Comparison of ENCODE assay signal across 9 cellular contexts in genomic region chr11:124747406-124748099, GRCh38. TPM values are rescaled to one million over a fixed set of nuclear protein-coding genes. Genes with fewer than 3 reads are reported as not detected.
DNase-seq lines count a peak whose midpoint lies in the region; ATAC-seq and TF ChIP-seq lines count a peak whose summit lies in the region.
"Had no signal": no experiment of that assay in that cellular context is flagged by ENCODE, and none has a peak within 500 bp of the region (broad histone marks: within the 10 kb centered on the region; RNA-seq: fewer than 3 reads in every experiment).

No MANE protein-coding gene starts in this region.

- in situ Hi-C loops in mammary epithelial cell (cut with MboI; ENCODE audit: low sequenced_read_pairs in 2 of 2) = no loop called here

- H3K27me3 Mint-ChIP-seq in MCF 10A (ENCODE audit: insufficient read depth, unreplicated experiment) = no peaks in the 10 kb centered on the region
- no peaks in the 10 kb centered on the region for H3K27me3 Mint-ChIP-seq in activated CD4-positive, alpha-beta memory T cell treated with anti-CD3 and anti-CD28 coated beads for 36 hours

- no peak for TF ChIP-seq POLR2A in thyroid gland (IDR thresholded peaks at IDR 0.05)

- H3K4me3 Mint-ChIP-seq in MCF 10A (ENCODE audit: unreplicated experiment) = peak overlapping the region; percentile 83
- peak overlapping the region; percentile 87 for H3K4me3 Mint-ChIP-seq in activated CD4-positive, alpha-beta memory T cell treated with anti-CD3 and anti-CD28 coated beads for 36 hours

- intact Hi-C loops in MCF 10A (cut with micrococcal nuclease) (loop anchor here (5.0 to 10.0 kb wide), 2 partner anchors 47 to 75 kb away; partner anchors contain the start of genes SIAE and SPA17), mammary epithelial cell (cut with micrococcal nuclease) (loop anchor here (5.0 kb wide), 1 partner anchor 90 kb away; no protein-coding TSS in a partner anchor), thyroid gland (cut with DNase I) (loop anchor here (10.0 kb wide), 1 partner anchor 47 kb away; no protein-coding TSS in a partner anchor)
- intact Hi-C loops in activated CD4-positive, alpha-beta memory T cell treated with anti-CD3 and anti-CD28 coated beads for 36 hours (cut with micrococcal nuclease) = loop anchor here (1.0 to 5.0 kb wide), 6 partner anchors 51 to 765 kb away; partner anchors contain the start of genes CCDC15, ROBO3 and TBRG1

- H2AFZ ChIP-seq in mammary epithelial cell (ENCODE audit: low read depth, low read length) = no peak overlapping the region

- 95% methylated on average over 12 of the region's 14 CpGs for WGBS in mammary epithelial cell (ENCODE audit: low coverage, missing lambda C conversion rate)
- 72 to 78% methylated on average over 13 to 14 of the region's 14 CpGs for WGBS in thyroid gland, 2 donors

- H4K20me1 ChIP-seq in mammary epithelial cell (ENCODE audit: insufficient read depth, low read length) = no peaks in the 10 kb centered on the region

- H3K9ac ChIP-seq in mammary epithelial cell (ENCODE audit: insufficient read depth, low read length) (no peak overlapping the region), iPS-18a (ENCODE audit: low read length) (no peak overlapping the region)

- H3K79me2 ChIP-seq in mammary epithelial cell (ENCODE audit: insufficient read depth, low read length) = no peaks in the 10 kb centered on the region

- H3K27me3 ChIP-seq in mammary epithelial cell (ENCODE audit: insufficient read depth, low read length) (peaks cover 10% of the 10 kb centered on the region), iPS-18a (ENCODE audit: control insufficient read depth, insufficient read depth, low read length) (peaks cover 100% of the 10 kb centered on the region), thyroid gland (no peaks in the 10 kb centered on the region)

- CTCF ChIA-PET in MCF 10A (lab: Yijun Ruan, JAX) (interaction anchor here (0.8 to 6.6 kb wide), 10 partner anchors 9 to 91 kb away, joined by 3 to 72 read pairs (median 6); partner anchors contain the start of genes ESAM, SIAE and SPA17), mammary epithelial cell (lab: Charles Lee; ENCODE audit: low non-redundant PET) (interaction anchor here (0.6 kb wide), 1 partner anchor 601 kb away, joined by 5 read pairs; no protein-coding TSS in a partner anchor)
- CTCF ChIA-PET in activated CD4-positive, alpha-beta memory T cell treated with anti-CD3 and anti-CD28 coated beads for 36 hours (lab: Charles Lee) = interaction anchor here (1.3 to 8.3 kb wide), 16 partner anchors 8 to 115 kb away, joined by 3 to 107 read pairs (median 6); partner anchors contain the start of genes ESAM, SIAE and SPA17

- dilution Hi-C loops in mammary epithelial cell (cut with HindIII; ENCODE audit: low sequenced_read_pairs) = no loop called here

- no peaks in the 10 kb centered on the region for H3K36me3 Mint-ChIP-seq in MCF 10A (ENCODE audit: insufficient read depth, unreplicated experiment)
- peaks cover 1% of the 10 kb centered on the region for H3K36me3 Mint-ChIP-seq in activated CD4-positive, alpha-beta memory T cell treated with anti-CD3 and anti-CD28 coated beads for 36 hours

- TF ChIP-seq CTCF in MCF 10A (IDR thresholded peaks at IDR 0.05; ENCODE audit: unreplicated experiment) (no peak), mammary epithelial cell (conservative IDR thresholded peaks at IDR 0.05 in 1 of 2, IDR thresholded peaks at IDR 0.05 in 1 of 2; ENCODE audit: extremely low read depth in 1 of 2, insufficient read depth in 1 of 2, low read depth in 1 of 2, low read length in 2 of 2) (no peak), thyroid gland (IDR thresholded peaks at IDR 0.05) (no peak)

- H3K4me1 Mint-ChIP-seq in MCF 10A (ENCODE audit: insufficient read depth, unreplicated experiment) = peaks cover 6% of the 10 kb centered on the region
- H3K4me1 Mint-ChIP-seq in activated CD4-positive, alpha-beta memory T cell treated with anti-CD3 and anti-CD28 coated beads for 36 hours (ENCODE audit: low read depth) = peaks cover 6% of the 10 kb centered on the region

- H3K4me2 ChIP-seq in mammary epithelial cell (ENCODE audit: insufficient read depth, low read depth, low read length) = no peak overlapping the region

- no peak overlapping the region for H3K27ac Mint-ChIP-seq in MCF 10A (ENCODE audit: low read depth, unreplicated experiment)
- H3K27ac Mint-ChIP-seq in activated CD4-positive, alpha-beta memory T cell treated with anti-CD3 and anti-CD28 coated beads for 36 hours = peak overlapping the region; percentile 2

- H3K27ac ChIP-seq in mammary epithelial cell (ENCODE audit: insufficient read depth, low read depth, low read length) (no peak overlapping the region), iPS-18a (ENCODE audit: low read length) (no peak overlapping the region), thyroid gland (peak overlapping the region; percentile 92 to 98 (median 97))

- POLR2A ChIA-PET in MCF 10A (lab: Yijun Ruan, JAX) = interaction anchor here (0.7 to 1.3 kb wide), 3 partner anchors 51 to 77 kb away, joined by 4 to 6 read pairs (median 4); partner anchors contain the start of genes SIAE and SPA17
- POLR2A ChIA-PET in activated CD4-positive, alpha-beta memory T cell treated with anti-CD3 and anti-CD28 coated beads for 36 hours (lab: Charles Lee) = interaction anchor here (1.5 kb wide), 1 partner anchor 11 kb away, joined by 4 read pairs; no protein-coding TSS in a partner anchor

- H3K9me3 ChIP-seq in mammary epithelial cell (replicated peaks; ENCODE audit: insufficient read depth, low read length) (no peaks in the 10 kb centered on the region), iPS-18a (ENCODE audit: control insufficient read depth, low read depth, low read length) (no peaks in the 10 kb centered on the region), thyroid gland (no peaks in the 10 kb centered on the region)

- H3K4me3 ChIP-seq in mammary epithelial cell (replicated peaks in 1 of 3; ENCODE audit: insufficient read depth in 1 of 3, low read depth in 2 of 3, low read length in 3 of 3) (no peak overlapping the region), iPS-18a (ENCODE audit: low read length) (peak overlapping the region; percentile 87), thyroid gland (replicated peaks in 1 of 3) (no peak overlapping the region)

- ATAC-seq in HG03565 (IDR thresholded peaks at IDR 0.05; ENCODE audit: unreplicated experiment) = no peak

- no peaks in the 10 kb centered on the region for H3K36me3 ChIP-seq in mammary epithelial cell (ENCODE audit: insufficient read depth, low read length)
- no peaks in the 10 kb centered on the region for H3K36me3 ChIP-seq in iPS-18a (ENCODE audit: control insufficient read depth, low read depth, low read length)
- H3K36me3 ChIP-seq in thyroid gland = no peaks in the 10 kb centered on the region

- BruUV-seq in MCF 10A (replicated peaks; lab: Mats Ljungman, UMichigan) (no TSS peak), mammary epithelial cell (replicated peaks; lab: Mats Ljungman, UMichigan) (no TSS peak)

- DNase-seq in MCF 10A (ENCODE audit: unreplicated experiment) (no peak), mammary epithelial cell (no peak), thyroid gland (peak in 1 of 2 donors; percentile 12), DMS79 (lab: John Stamatoyannopoulos, UW) (no peak)
- no peak for DNase-seq in activated CD4-positive, alpha-beta memory T cell treated with anti-CD3 and anti-CD28 coated beads for 36 hours
- DNase-seq in activated CD8-positive, alpha-beta memory T cell treated with anti-CD3 and anti-CD28 coated beads, Interleukin-2, amount 50 U/mL, for 4 hours = no peak

- H3K9me3 Mint-ChIP-seq in MCF 10A (ENCODE audit: unreplicated experiment) = no peaks in the 10 kb centered on the region
- H3K9me3 Mint-ChIP-seq in activated CD4-positive, alpha-beta memory T cell treated with anti-CD3 and anti-CD28 coated beads for 36 hours = no peaks in the 10 kb centered on the region

- peaks cover 8% of the 10 kb centered on the region for H3K4me1 ChIP-seq in mammary epithelial cell (ENCODE audit: insufficient read depth, low read length)
- H3K4me1 ChIP-seq in iPS-18a (ENCODE audit: control insufficient read depth, low read depth, low read length) = peaks cover 13% of the 10 kb centered on the region
- peaks cover 25 to 65% of the 10 kb centered on the region in 2 donors for H3K4me1 ChIP-seq in thyroid gland

RNA-seq across cellular contexts. Expression of gene VSIG2, which starts 4.5 kb away (rescaled TPM):
- total RNA-seq in MCF 10A (2022) (not detected in 2 replicates), mammary epithelial cell (not detected), thyroid gland (10 to 100 TPM; 23.7 to 54.5 (median 28.8) TPM)
- not detected for polyA plus RNA-seq in mammary epithelial cell
- polyA minus RNA-seq in mammary epithelial cell = not detected
- total RNA-seq in activated CD4-positive, alpha-beta memory T cell treated with anti-CD3 and anti-CD28 coated beads for 36 hours = under 1 TPM; 0.31 to 0.34 TPM
- polyA plus RNA-seq: neural cell had no signal

RNA-seq across cellular contexts. Expression of gene NRGN, which starts 7.8 kb away (rescaled TPM):
- total RNA-seq in MCF 10A (2022) (1.4 TPM in 1 of 2 replicates, not detected in the other), mammary epithelial cell (1 to 10 TPM in 1 of 2 donors, not detected in 1; 3.8 TPM), thyroid gland (1 to 10 TPM in 3 of 4 donors, under 1 TPM in 1; 0.40 to 3.6 (median 2.7) TPM)
- polyA plus RNA-seq in mammary epithelial cell = 7.4 TPM
- polyA minus RNA-seq in mammary epithelial cell = 5.4 TPM
- total RNA-seq in activated CD4-positive, alpha-beta memory T cell treated with anti-CD3 and anti-CD28 coated beads for 36 hours = 10 to 100 TPM; 15.3 to 17.0 TPM

RNA-seq across cellular contexts. Expression of gene ESAM, which starts 14.5 kb away (rescaled TPM):
- total RNA-seq in MCF 10A (2022) (0.19 and 0.93 TPM in 2 replicates), mammary epithelial cell (under 1 TPM in 1 of 2 donors, not detected in 1; 0.17 TPM), thyroid gland (100 to 1,000 TPM; 188 to 294 (median 243) TPM)
- not detected for polyA plus RNA-seq in mammary epithelial cell
- not detected for polyA minus RNA-seq in mammary epithelial cell
- total RNA-seq in activated CD4-positive, alpha-beta memory T cell treated with anti-CD3 and anti-CD28 coated beads for 36 hours = under 1 TPM; 0.64 to 0.75 TPM

RNA-seq across cellular contexts. Expression of gene MSANTD2, which starts 52.7 kb away (rescaled TPM):
- total RNA-seq in MCF 10A (2022) (14.2 and 15.3 TPM in 2 replicates), mammary epithelial cell (1 to 10 TPM; 8.7 to 9.7 TPM), thyroid gland (10 to 100 TPM; 29.1 to 56.1 (median 37.0) TPM)
- polyA plus RNA-seq in mammary epithelial cell = 1.9 TPM
- 4.3 TPM for polyA minus RNA-seq in mammary epithelial cell
- total RNA-seq in activated CD4-positive, alpha-beta memory T cell treated with anti-CD3 and anti-CD28 coated beads for 36 hours = 1 to 10 TPM; 6.1 to 6.4 TPM

Comparison
In these comparisons a context has a peak if more than half of its experiments do, and no peak if none do; other contexts are left out.
1. H3K27ac ChIP-seq: peak in thyroid gland (3 of 3); none in mammary epithelial cell (single experiment) and iPS-18a (single experiment).
2. RNA of gene VSIG2, which starts 4.5 kb away (total RNA-seq): 23.7 to 54.5 TPM in thyroid gland; 0.31 to 0.34 TPM in activated CD4-positive, alpha-beta memory T cell treated with anti-CD3 and anti-CD28 coated beads for 36 hours, not detected in MCF 10A and not detected in mammary epithelial cell; every median in the first group is over 10 times any median in the second.
3. RNA of gene ESAM, which starts 14.5 kb away (total RNA-seq): 188 to 294 TPM in thyroid gland; 0.64 to 0.75 TPM in activated CD4-positive, alpha-beta memory T cell treated with anti-CD3 and anti-CD28 coated beads for 36 hours, 0.19 to 0.93 TPM in MCF 10A and 0.17 TPM in mammary epithelial cell; every median in the first group is over 10 times any median in the second.